Comparison of ENCODE assay signal across 14 cellular contexts in the genomic region with DNA sequence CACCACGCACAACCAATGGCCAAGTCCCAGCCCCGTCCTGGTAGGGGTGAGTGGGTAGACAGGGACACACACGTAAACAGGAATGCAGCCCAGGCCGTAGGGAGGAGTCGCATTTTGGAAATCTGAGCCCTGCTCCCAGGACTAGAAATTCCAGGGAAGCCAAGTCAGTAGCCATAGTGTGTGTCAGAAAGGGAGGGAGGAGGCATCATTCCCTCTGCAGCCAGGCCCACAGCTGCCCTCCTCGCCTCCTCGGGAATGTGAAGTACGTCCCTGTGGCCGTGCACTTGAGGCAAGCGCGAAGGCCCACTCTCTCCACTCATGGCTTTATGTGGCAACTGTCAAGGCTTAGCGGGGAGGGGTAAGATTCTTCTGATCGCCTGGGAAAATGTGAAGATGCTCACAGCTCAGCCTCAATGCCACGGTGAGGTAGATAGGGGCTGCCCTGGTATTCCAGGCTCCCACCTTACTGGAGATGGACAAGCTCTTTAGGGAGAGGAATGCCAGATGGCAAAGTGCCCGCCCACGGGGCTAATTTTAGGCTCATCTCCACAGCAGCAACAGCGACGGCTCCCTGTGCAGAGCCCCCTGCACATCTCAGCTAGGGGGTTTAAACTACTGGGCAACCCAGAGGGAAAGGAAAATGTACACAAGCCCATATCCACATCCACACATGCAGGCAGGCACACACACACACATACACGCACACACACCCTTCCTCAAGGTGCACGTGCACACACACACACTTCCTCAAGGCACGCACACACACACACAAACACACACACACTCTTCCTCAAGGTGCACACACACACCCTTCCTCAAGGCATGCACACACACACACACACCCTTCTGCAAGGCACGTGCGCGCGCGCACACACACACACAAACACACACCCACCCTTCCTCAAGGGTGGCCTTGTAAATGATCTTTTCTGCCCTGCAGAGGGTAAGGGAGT.
DNase-seq lines count a peak whose midpoint lies in the region; ATAC-seq and TF ChIP-seq lines count a peak whose summit lies in the region.
"Had no signal": no experiment of that assay in that cellular context is flagged by ENCODE, and none has a peak within 500 bp of the region (broad histone marks: within the 10 kb centered on the region; RNA-seq: fewer than 3 reads in every experiment).

No MANE protein-coding gene starts in this region.

- H3K9me3 ChIP-seq in cardiac muscle cell (ENCODE audit: low read depth) = no peaks in the 10 kb centered on the region
- H3K9me3 ChIP-seq in adrenal gland (replicated peaks in 1 of 3) = no peaks in the 10 kb centered on the region
- H3K9me3 ChIP-seq: upper lobe of right lung had no signal

- peaks cover 84% of the 10 kb centered on the region for H3K4me1 ChIP-seq in cardiac muscle cell (ENCODE audit: low read depth)
- peaks cover 69% of the 10 kb centered on the region for H3K4me1 ChIP-seq in rectal smooth muscle tissue (ENCODE audit: control insufficient read depth, insufficient read depth, low read length)
- H3K4me1 ChIP-seq in adrenal gland (replicated peaks in 1 of 2) = peaks cover 0 to 12% of the 10 kb centered on the region in 2 donors
- H3K4me1 ChIP-seq: parathyroid adenoma, upper lobe of right lung had no signal

- H3K4me3 Mint-ChIP-seq in stimulated activated naive CD8-positive, alpha-beta T cell treated with anti-CD3 and anti-CD28 coated beads, Interleukin-15, amount 100 ng/mL, for 72 hours = no peak overlapping the region
- H3K4me3 Mint-ChIP-seq: activated naive CD4-positive, alpha-beta T cell treated with anti-CD3 and anti-CD28 coated beads, Interleukin-2, amount 50 U/mL, for 24 hours had no signal

- intact Hi-C loops in adrenal gland (cut with DNase I) = no loop called here

- TF ChIP-seq CTCF in cardiac muscle cell (IDR thresholded peaks at IDR 0.05; ENCODE audit: low read depth, low read length) = no peak
- no peak for TF ChIP-seq CTCF in adrenal gland (IDR thresholded peaks at IDR 0.05)

- ATAC-seq in GM21529 (IDR thresholded peaks at IDR 0.05; ENCODE audit: unreplicated experiment) = no peak
- ATAC-seq in stimulated activated naive CD8-positive, alpha-beta T cell treated with anti-CD3 and anti-CD28 coated beads, Interleukin-15, amount 100 ng/mL, for 72 hours = no peak
- ATAC-seq in GM19035 (IDR thresholded peaks at IDR 0.05; ENCODE audit: unreplicated experiment) = no peak
- ATAC-seq: upper lobe of right lung had no signal

- peaks cover 27% of the 10 kb centered on the region for H3K27me3 Mint-ChIP-seq in stimulated activated naive CD8-positive, alpha-beta T cell treated with anti-CD3 and anti-CD28 coated beads, Interleukin-15, amount 100 ng/mL, for 72 hours

- peak; percentile 24 for DNase-seq in GM03348 (ENCODE audit: low spot score)
- peak; percentile 23 for DNase-seq in SK-N-DZ (ENCODE audit: low spot score)
- peak in 1 of 2 donors; percentile 86 for DNase-seq in cardiac muscle cell (ENCODE audit: low read depth in 1 of 2, low spot score in 1 of 2)
- no peak for DNase-seq in adrenal gland
- no peak for DNase-seq in stimulated activated naive CD8-positive, alpha-beta T cell treated with anti-CD3 and anti-CD28 coated beads, Interleukin-15, amount 100 ng/mL, for 72 hours
- DNase-seq: activated CD4-positive, alpha-beta T cell treated with anti-CD3 and anti-CD28 coated beads, Interleukin-2, amount 50 U/mL, for 1 hour; NCI-H446 treated with DMSO at 0.1 percent for 48 hours; upper lobe of right lung had no signal

- H3K9ac ChIP-seq in rectal smooth muscle tissue (ENCODE audit: low read length) = no peak overlapping the region
- H3K9ac ChIP-seq: parathyroid adenoma had no signal

- H3K36me3 ChIP-seq in cardiac muscle cell (no peaks in the 10 kb centered on the region), rectal smooth muscle tissue (ENCODE audit: control insufficient read depth, insufficient read depth, low read length) (no peaks in the 10 kb centered on the region), adrenal gland (replicated peaks in 1 of 2) (no peaks in the 10 kb centered on the region)
- H3K36me3 ChIP-seq: upper lobe of right lung had no signal

- 75 to 89% (median 86%) methylated on average over 22 to 26 of the region's 26 CpGs for WGBS in adrenal gland, 4 donors

- H3K27me3 ChIP-seq in cardiac muscle cell (no peaks in the 10 kb centered on the region), rectal smooth muscle tissue (ENCODE audit: control insufficient read depth, insufficient read depth, low read length) (no peaks in the 10 kb centered on the region), adrenal gland (no peaks in the 10 kb centered on the region)
- H3K27me3 ChIP-seq: upper lobe of right lung had no signal

- no peaks in the 10 kb centered on the region for H3K4me1 Mint-ChIP-seq in stimulated activated naive CD8-positive, alpha-beta T cell treated with anti-CD3 and anti-CD28 coated beads, Interleukin-15, amount 100 ng/mL, for 72 hours
- H3K4me1 Mint-ChIP-seq: activated naive CD4-positive, alpha-beta T cell treated with anti-CD3 and anti-CD28 coated beads, Interleukin-2, amount 50 U/mL, for 24 hours had no signal

- H3K4me3 ChIP-seq in cardiac muscle cell (no peak overlapping the region), rectal smooth muscle tissue (ENCODE audit: low read length) (no peak overlapping the region), adrenal gland (no peak overlapping the region)
- H3K4me3 ChIP-seq: upper lobe of right lung had no signal

- H3K9me3 Mint-ChIP-seq in stimulated activated naive CD8-positive, alpha-beta T cell treated with anti-CD3 and anti-CD28 coated beads, Interleukin-15, amount 100 ng/mL, for 72 hours = no peaks in the 10 kb centered on the region
- H3K9me3 Mint-ChIP-seq: activated naive CD4-positive, alpha-beta T cell treated with anti-CD3 and anti-CD28 coated beads, Interleukin-2, amount 50 U/mL, for 24 hours had no signal

- peak overlapping the region; percentile 90 for H3K27ac ChIP-seq in cardiac muscle cell
- H3K27ac ChIP-seq in rectal smooth muscle tissue (ENCODE audit: low read depth, low read length) = peak overlapping the region; percentile 97
- H3K27ac ChIP-seq in adrenal gland = peak overlapping the region in 1 of 5 donors; percentile 10
- H3K27ac ChIP-seq: epithelial cell of prostate, parathyroid adenoma, upper lobe of right lung had no signal

- TF ChIP-seq POLR2A in adrenal gland (IDR thresholded peaks at IDR 0.05) = no peak

- H3K27ac Mint-ChIP-seq in stimulated activated naive CD8-positive, alpha-beta T cell treated with anti-CD3 and anti-CD28 coated beads, Interleukin-15, amount 100 ng/mL, for 72 hours = no peak overlapping the region
- H3K27ac Mint-ChIP-seq: activated naive CD4-positive, alpha-beta T cell treated with anti-CD3 and anti-CD28 coated beads, Interleukin-2, amount 50 U/mL, for 24 hours had no signal

Comparison
In these comparisons a context has a peak if more than half of its experiments do, and no peak if none do; other contexts are left out.
1. DNase-seq: peak in GM03348 (single experiment) and SK-N-DZ (single experiment); none in adrenal gland (0 of 7) and stimulated activated naive CD8-positive, alpha-beta T cell treated with anti-CD3 and anti-CD28 coated beads, Interleukin-15, amount 100 ng/mL, for 72 hours (0 of 2).